ENCODE assay signal across 18 cellular contexts in genomic region chr6:35581633-35582032, GRCh38.
A peak's percentile ranks its signal among the peaks of the same experiment; 100 is the strongest.
DNase-seq lines count a peak whose midpoint lies in the region; ATAC-seq and TF ChIP-seq lines count a peak whose summit lies in the region.
"Had no signal": no experiment of that assay in that cellular context is flagged by ENCODE, and none has a peak within 500 bp of the region (broad histone marks: within the 10 kb centered on the region; RNA-seq: fewer than 3 reads in every experiment).

No MANE protein-coding gene starts in this region.

- TF ChIP-seq CTCF in gastrocnemius medialis (IDR thresholded peaks at IDR 0.05 in 4 of 5, conservative IDR thresholded peaks at IDR 0.05 in 1 of 5) = no peak
- TF ChIP-seq CTCF in vagina (IDR thresholded peaks at IDR 0.05) = no peak

- DNase-seq in activated naive CD4-positive, alpha-beta T cell treated with anti-CD3 and anti-CD28 coated beads for 36 hours = no peak
- DNase-seq in activated naive CD4-positive, alpha-beta T cell treated with Interleukin-2 at 50 U/mL for 16 hours = no peak
- DNase-seq in NCI-H2029 treated with DMSO at 0.1 percent for 48 hours (lab: John Stamatoyannopoulos, UW) (peak; percentile 85), gastrocnemius medialis (no peak), vagina (ENCODE audit: extremely low spot score in 2 of 2) (no peak), NCI-H446 (lab: John Stamatoyannopoulos, UW) (no peak)
- DNase-seq in activated naive CD4-positive, alpha-beta T cell treated with anti-CD3 and anti-CD28 coated beads, Interleukin-2, amount 50 U/mL, for 72 hours (ENCODE audit: low spot score in 2 of 2) = no peak
- no peak for DNase-seq in central memory CD4-positive, alpha-beta T cell
- DNase-seq: activated CD8-positive, alpha-beta memory T cell treated with anti-CD3 and anti-CD28 coated beads for 24 hours; anterior cingulate cortex; foreskin fibroblast; islet precursor cell; mucosa of descending colon; NCI-H1417 treated with DMSO at 0.1 percent for 48 hours; stimulated activated CD4-positive, alpha-beta T cell treated with anti-CD3 and anti-CD28 coated beads, Interleukin-4, amount 100 ng/mL, for 1 hour; stimulated activated naive CD4-positive, alpha-beta T cell; SW 1271 had no signal

- H3K4me3 ChIP-seq in gastrocnemius medialis (no peak overlapping the region), vagina (no peak overlapping the region)
- H3K4me3 ChIP-seq: mucosa of descending colon had no signal

- H3K27me3 ChIP-seq in gastrocnemius medialis (no peaks in the 10 kb centered on the region), vagina (no peaks in the 10 kb centered on the region)

- H3K27ac Mint-ChIP-seq in activated naive CD4-positive, alpha-beta T cell treated with anti-CD3 and anti-CD28 coated beads for 36 hours = peak overlapping the region; percentile 55
- H3K27ac Mint-ChIP-seq in activated naive CD4-positive, alpha-beta T cell treated with anti-CD3 and anti-CD28 coated beads, Interleukin-2, amount 50 U/mL, for 72 hours = peak overlapping the region; percentile 46 to 82
- H3K27ac Mint-ChIP-seq: B cell had no signal

- peak; percentile 24 to 25 for ATAC-seq in activated naive CD4-positive, alpha-beta T cell treated with anti-CD3 and anti-CD28 coated beads, Interleukin-2, amount 50 U/mL, for 72 hours
- peak in 1 of 2 donors; percentile 7 for ATAC-seq in gastrocnemius medialis
- ATAC-seq: mucosa of descending colon had no signal

- H3K4me3 Mint-ChIP-seq in activated naive CD4-positive, alpha-beta T cell treated with anti-CD3 and anti-CD28 coated beads for 36 hours = no peak overlapping the region
- H3K4me3 Mint-ChIP-seq: B cell had no signal

- CTCF ChIA-PET in activated naive CD4-positive, alpha-beta T cell treated with anti-CD3 and anti-CD28 coated beads for 36 hours (lab: Charles Lee) = interaction anchor here (0.5 to 14.5 kb wide), 6 partner anchors 11 to 209 kb away, joined by 3 to 207 read pairs (median 8); partner anchors contain the start of gene ARMC12

- H3K9me3 Mint-ChIP-seq in activated naive CD4-positive, alpha-beta T cell treated with anti-CD3 and anti-CD28 coated beads for 36 hours = no peaks in the 10 kb centered on the region
- no peaks in the 10 kb centered on the region for H3K9me3 Mint-ChIP-seq in activated naive CD4-positive, alpha-beta T cell treated with anti-CD3 and anti-CD28 coated beads, Interleukin-2, amount 50 U/mL, for 72 hours

- no peaks in the 10 kb centered on the region for H3K27me3 Mint-ChIP-seq in activated naive CD4-positive, alpha-beta T cell treated with anti-CD3 and anti-CD28 coated beads for 36 hours (ENCODE audit: low read depth)
- H3K27me3 Mint-ChIP-seq: B cell had no signal

- H3K4me1 ChIP-seq in gastrocnemius medialis (peaks cover 34 to 56% of the 10 kb centered on the region in 2 donors), vagina (peaks cover 32% of the 10 kb centered on the region)

- H3K36me3 Mint-ChIP-seq in activated naive CD4-positive, alpha-beta T cell treated with anti-CD3 and anti-CD28 coated beads for 36 hours (ENCODE audit: low read depth) = peaks cover 38% of the 10 kb centered on the region
- peaks cover 0 to 39% of the 10 kb centered on the region in 2 donors for H3K36me3 Mint-ChIP-seq in activated naive CD4-positive, alpha-beta T cell treated with anti-CD3 and anti-CD28 coated beads, Interleukin-2, amount 50 U/mL, for 72 hours

- peaks cover 47% of the 10 kb centered on the region for H3K4me1 Mint-ChIP-seq in activated naive CD4-positive, alpha-beta T cell treated with anti-CD3 and anti-CD28 coated beads for 36 hours (ENCODE audit: low read depth)

- intact Hi-C loops in activated naive CD4-positive, alpha-beta T cell treated with anti-CD3 and anti-CD28 coated beads for 36 hours (cut with micrococcal nuclease) = no loop called here
- intact Hi-C loops in gastrocnemius medialis (cut with DNase I; ENCODE audit: low total_unique reads) = loop anchor here (5.0 kb wide), 1 partner anchor 41 kb away; no protein-coding TSS in a partner anchor
- intact Hi-C loops in vagina (cut with DNase I) = loop anchor here (5.0 kb wide), 1 partner anchor 156 kb away; the partner anchor contains the start of gene ARMC12

- no peak for TF ChIP-seq POLR2A in gastrocnemius medialis (IDR thresholded peaks at IDR 0.05)
- no peak for TF ChIP-seq POLR2A in vagina (IDR thresholded peaks at IDR 0.05)

- H3K9me3 ChIP-seq in gastrocnemius medialis (no peaks in the 10 kb centered on the region), vagina (no peaks in the 10 kb centered on the region)
- H3K9me3 ChIP-seq: mucosa of descending colon had no signal

- H3K36me3 ChIP-seq in gastrocnemius medialis (peaks cover 0 to 95% of the 10 kb centered on the region in 2 donors), vagina (peaks cover 0 to 72% of the 10 kb centered on the region in 2 donors)

- in situ Hi-C loops in gastrocnemius medialis (cut with MboI; ENCODE audit: low sequenced_read_pairs in 4 of 4) = loop anchor here in 2 of 4 donors (5.0 to 10.0 kb wide), 2 partner anchors 153 to 156 kb away; partner anchors contain the start of gene ARMC12 (in 2 of the 2)

- peak overlapping the region; percentile 89 to 99 (median 92) for H3K27ac ChIP-seq in gastrocnemius medialis
- no peak overlapping the region for H3K27ac ChIP-seq in vagina
